9 cellular contexts compared by ENCODE assay signal in the genomic region with DNA sequence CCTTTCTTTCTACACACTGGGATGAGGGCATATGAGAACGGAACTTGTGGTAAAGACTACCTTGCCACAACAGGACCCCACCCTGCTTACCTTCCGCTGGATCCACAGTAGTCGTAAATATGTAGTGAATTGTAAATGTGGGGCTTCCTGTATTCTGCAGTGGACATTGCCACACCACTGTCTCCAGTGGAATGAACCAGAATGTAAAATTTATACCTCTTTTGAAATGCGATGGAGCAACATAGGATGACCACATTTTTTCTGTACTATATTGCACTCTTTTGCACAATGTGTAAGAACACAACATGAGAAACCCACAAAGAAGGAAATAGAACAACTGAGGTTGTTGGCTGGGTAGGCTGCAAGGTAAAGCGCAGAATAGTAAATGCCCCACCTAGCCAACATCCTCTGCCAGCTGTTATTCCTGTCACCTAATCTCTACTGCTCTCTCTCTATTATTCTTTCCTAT. TPM values are rescaled to one million over a fixed set of nuclear protein-coding genes. Genes with fewer than 3 reads are reported as not detected.
DNase-seq lines count a peak whose midpoint lies in the region; ATAC-seq, FAIRE-seq and TF ChIP-seq lines count a peak whose summit lies in the region.
"Had no signal": no experiment of that assay in that cellular context is flagged by ENCODE, and none has a peak within 500 bp of the region (broad histone marks: within the 10 kb centered on the region; RNA-seq: fewer than 3 reads in every experiment).

No MANE protein-coding gene starts in this region.

- FAIRE-seq in GM18507 (lab: Jason Lieb, UNC): peak; percentile 76

- peaks cover 16% of the 10 kb centered on the region for H3K36me3 Mint-ChIP-seq in activated T-helper 17 cell treated with anti-CD3 and anti-CD28 coated beads, Interleukin-2, amount 50 U/mL, for 72 hours (ENCODE audit: low read depth)
- H3K36me3 Mint-ChIP-seq in naive thymus-derived CD8-positive, alpha-beta T cell: peaks cover 0 to 20% (median 11%) of the 10 kb centered on the region in 3 donors

- no peak for TF ChIP-seq CTCF in GM20000 (IDR thresholded peaks at IDR 0.05; ENCODE audit: extremely low read depth, missing control alignments)

- POLR2A ChIA-PET in naive thymus-derived CD8-positive, alpha-beta T cell (lab: Charles Lee): interaction anchor here (0.6 to 25.0 kb wide), 23 partner anchors 8 to 107 kb away, joined by 3 to 1085 read pairs (median 4); a partner anchor contains a TSS

- ATAC-seq in activated T-helper 17 cell treated with anti-CD3 and anti-CD28 coated beads, Interleukin-2, amount 50 U/mL, for 72 hours (replicated peaks): peak; percentile 51
- peak; percentile 56 to 79 for ATAC-seq in naive thymus-derived CD8-positive, alpha-beta T cell
- no peak for ATAC-seq in GM18870 (IDR thresholded peaks at IDR 0.05; ENCODE audit: unreplicated experiment)

- H3K9me3 Mint-ChIP-seq in activated T-helper 17 cell treated with anti-CD3 and anti-CD28 coated beads, Interleukin-2, amount 50 U/mL, for 72 hours: no peaks in the 10 kb centered on the region
- H3K9me3 Mint-ChIP-seq in naive thymus-derived CD8-positive, alpha-beta T cell: peaks cover 0 to 22% (median 11%) of the 10 kb centered on the region in 9 donors

- DNase-seq in GM18507 (ENCODE audit: extremely low spot score, insufficient read length, low read depth) (no peak), NOMO-1 treated with dmso at 0.1 percent for 144 hours (lab: John Stamatoyannopoulos, UW; ENCODE audit: unreplicated experiment) (peak; percentile 95), DMS153 treated with DMSO at 0.1 percent for 48 hours (lab: John Stamatoyannopoulos, UW; ENCODE audit: unreplicated experiment) (no peak), GM20000 (ENCODE audit: low spot score) (no peak)
- peak in 8 of 10 donors; percentile 37 to 86 (median 66) for DNase-seq in naive thymus-derived CD8-positive, alpha-beta T cell
- DNase-seq: amygdala had no signal

- H3K27ac Mint-ChIP-seq in activated T-helper 17 cell treated with anti-CD3 and anti-CD28 coated beads, Interleukin-2, amount 50 U/mL, for 72 hours: peak overlapping the region; percentile 51
- peak overlapping the region; percentile 70 to 100 (median 96) for H3K27ac Mint-ChIP-seq in naive thymus-derived CD8-positive, alpha-beta T cell

- H3K4me3 Mint-ChIP-seq in activated T-helper 17 cell treated with anti-CD3 and anti-CD28 coated beads, Interleukin-2, amount 50 U/mL, for 72 hours: peak overlapping the region; percentile 67
- H3K4me3 Mint-ChIP-seq in naive thymus-derived CD8-positive, alpha-beta T cell: peak overlapping the region; percentile 59 to 85 (median 75)

- no peaks in the 10 kb centered on the region for H3K27me3 Mint-ChIP-seq in activated T-helper 17 cell treated with anti-CD3 and anti-CD28 coated beads, Interleukin-2, amount 50 U/mL, for 72 hours
- H3K27me3 Mint-ChIP-seq in naive thymus-derived CD8-positive, alpha-beta T cell: no peaks in the 10 kb centered on the region

- H3K4me1 Mint-ChIP-seq in activated T-helper 17 cell treated with anti-CD3 and anti-CD28 coated beads, Interleukin-2, amount 50 U/mL, for 72 hours: peaks cover 79% of the 10 kb centered on the region
- H3K4me1 Mint-ChIP-seq in naive thymus-derived CD8-positive, alpha-beta T cell: peaks cover 41 to 98% (median 92%) of the 10 kb centered on the region in 4 donors

RNA-seq across cellular contexts. Expression of a gene that starts 16.1 kb away (rescaled TPM):
- 100 to 1,000 TPM in 1 of 2 donors, 10 to 100 TPM in 1; 47.5 to 113 TPM for total RNA-seq in activated T-helper 17 cell treated with anti-CD3 and anti-CD28 coated beads, Interleukin-2, amount 50 U/mL, for 72 hours
- 100 to 1,000 TPM; 511 to 531 TPM for total RNA-seq in naive thymus-derived CD8-positive, alpha-beta T cell
- polyA plus RNA-seq in naive thymus-derived CD8-positive, alpha-beta T cell: 100 to 1,000 TPM; 413 to 542 (median 468) TPM
- total RNA-seq: pulmonary artery endothelial cell had no signal

Comparison
In these comparisons a context has a peak if more than half of its experiments do, and no peak if none do; other contexts are left out.
1. DNase-seq: peak in NOMO-1 treated with dmso at 0.1 percent for 144 hours (single experiment) and naive thymus-derived CD8-positive, alpha-beta T cell (8 of 10); none in GM18507 (single experiment), DMS153 treated with DMSO at 0.1 percent for 48 hours (single experiment) and GM20000 (single experiment).
2. RNA of a gene that starts 16.1 kb away (total RNA-seq): 511 to 531 TPM in naive thymus-derived CD8-positive, alpha-beta T cell; 47.5 to 113 TPM in activated T-helper 17 cell treated with anti-CD3 and anti-CD28 coated beads, Interleukin-2, amount 50 U/mL, for 72 hours; every median in the first group is over 4 times any median in the second.